Comparison of ENCODE assay signal across 1 cellular context in genomic region chr2:224885836-224886547, GRCh38.
TF ChIP-seq lines count a peak whose summit lies in the region.

No MANE protein-coding gene starts in this region.

TF ChIP-seq in SK-N-SH treated with all-trans-retinoic acid at 6 μM for 48 hours, 23 proteins besides CTCF, POLR2A, EP300 and RAD21 (continued from another document):
- TF ChIP-seq TOX (CRISPR knock-in tag; IDR thresholded peaks at IDR 0.05; ENCODE audit: borderline replicate concordance) (no peak), GLIS3 (CRISPR knock-in tag; IDR thresholded peaks at IDR 0.05) (no peak), BACH2 (CRISPR knock-in tag; IDR thresholded peaks at IDR 0.05; ENCODE audit: borderline replicate concordance) (no peak), ZNF70 (CRISPR knock-in tag; IDR thresholded peaks at IDR 0.05) (no peak), POU6F1 (CRISPR knock-in tag; IDR thresholded peaks at IDR 0.05; ENCODE audit: borderline replicate concordance, low read depth) (no peak), ESRRG (CRISPR knock-in tag; IDR thresholded peaks at IDR 0.05) (no peak), ISL1 (CRISPR knock-in tag; IDR thresholded peaks at IDR 0.05) (no peak), ARNTL (CRISPR knock-in tag; IDR thresholded peaks at IDR 0.05; ENCODE audit: borderline replicate concordance, low read depth) (no peak), PPARA (CRISPR knock-in tag; IDR thresholded peaks at IDR 0.05; ENCODE audit: borderline replicate concordance) (no peak), SNAI2 (CRISPR knock-in tag; IDR thresholded peaks at IDR 0.05) (no peak), TCF4 (CRISPR knock-in tag; IDR thresholded peaks at IDR 0.05; ENCODE audit: borderline replicate concordance) (no peak)
